Comparison of ENCODE assay signal across 1 cellular context in the genomic region with DNA sequence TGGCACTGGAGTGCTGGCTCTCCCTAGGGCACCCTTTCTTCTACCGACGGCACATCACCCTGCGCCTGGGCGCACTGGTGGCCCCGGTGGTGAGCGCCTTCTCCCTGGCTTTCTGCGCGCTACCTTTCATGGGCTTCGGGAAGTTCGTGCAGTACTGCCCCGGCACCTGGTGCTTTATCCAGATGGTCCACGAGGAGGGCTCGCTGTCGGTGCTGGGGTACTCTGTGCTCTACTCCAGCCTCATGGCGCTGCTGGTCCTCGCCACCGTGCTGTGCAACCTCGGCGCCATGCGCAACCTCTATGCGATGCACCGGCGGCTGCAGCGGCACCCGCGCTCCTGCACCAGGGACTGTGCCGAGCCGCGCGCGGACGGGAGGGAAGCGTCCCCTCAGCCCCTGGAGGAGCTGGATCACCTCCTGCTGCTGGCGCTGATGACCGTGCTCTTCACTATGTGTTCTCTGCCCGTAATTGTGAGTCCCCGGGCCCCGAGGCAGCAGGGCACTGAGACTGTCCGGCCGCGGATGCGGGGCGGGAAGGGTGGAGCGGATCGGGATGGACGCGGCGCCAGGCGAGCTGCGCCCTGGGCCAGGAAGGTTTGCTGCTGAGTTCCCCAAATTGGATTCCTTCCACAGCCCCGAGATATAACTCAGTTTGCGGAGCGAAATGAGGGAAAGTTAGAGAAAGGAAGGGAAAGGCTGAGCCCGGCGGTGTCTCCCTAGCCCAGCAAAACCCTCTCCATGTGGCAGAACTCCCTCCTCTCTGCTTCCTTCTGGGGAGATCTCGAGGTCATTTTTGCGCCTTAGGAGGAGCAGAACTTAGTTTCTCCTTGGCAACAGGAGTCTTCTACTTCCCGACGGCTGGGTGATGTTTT.
TF ChIP-seq lines count a peak whose summit lies in the region.

No MANE protein-coding gene starts in this region.

TF ChIP-seq in WTC11, 78 proteins besides CTCF, POLR2A, EP300 and RAD21 (continued from another document):
- TF ChIP-seq, protein P1, sequence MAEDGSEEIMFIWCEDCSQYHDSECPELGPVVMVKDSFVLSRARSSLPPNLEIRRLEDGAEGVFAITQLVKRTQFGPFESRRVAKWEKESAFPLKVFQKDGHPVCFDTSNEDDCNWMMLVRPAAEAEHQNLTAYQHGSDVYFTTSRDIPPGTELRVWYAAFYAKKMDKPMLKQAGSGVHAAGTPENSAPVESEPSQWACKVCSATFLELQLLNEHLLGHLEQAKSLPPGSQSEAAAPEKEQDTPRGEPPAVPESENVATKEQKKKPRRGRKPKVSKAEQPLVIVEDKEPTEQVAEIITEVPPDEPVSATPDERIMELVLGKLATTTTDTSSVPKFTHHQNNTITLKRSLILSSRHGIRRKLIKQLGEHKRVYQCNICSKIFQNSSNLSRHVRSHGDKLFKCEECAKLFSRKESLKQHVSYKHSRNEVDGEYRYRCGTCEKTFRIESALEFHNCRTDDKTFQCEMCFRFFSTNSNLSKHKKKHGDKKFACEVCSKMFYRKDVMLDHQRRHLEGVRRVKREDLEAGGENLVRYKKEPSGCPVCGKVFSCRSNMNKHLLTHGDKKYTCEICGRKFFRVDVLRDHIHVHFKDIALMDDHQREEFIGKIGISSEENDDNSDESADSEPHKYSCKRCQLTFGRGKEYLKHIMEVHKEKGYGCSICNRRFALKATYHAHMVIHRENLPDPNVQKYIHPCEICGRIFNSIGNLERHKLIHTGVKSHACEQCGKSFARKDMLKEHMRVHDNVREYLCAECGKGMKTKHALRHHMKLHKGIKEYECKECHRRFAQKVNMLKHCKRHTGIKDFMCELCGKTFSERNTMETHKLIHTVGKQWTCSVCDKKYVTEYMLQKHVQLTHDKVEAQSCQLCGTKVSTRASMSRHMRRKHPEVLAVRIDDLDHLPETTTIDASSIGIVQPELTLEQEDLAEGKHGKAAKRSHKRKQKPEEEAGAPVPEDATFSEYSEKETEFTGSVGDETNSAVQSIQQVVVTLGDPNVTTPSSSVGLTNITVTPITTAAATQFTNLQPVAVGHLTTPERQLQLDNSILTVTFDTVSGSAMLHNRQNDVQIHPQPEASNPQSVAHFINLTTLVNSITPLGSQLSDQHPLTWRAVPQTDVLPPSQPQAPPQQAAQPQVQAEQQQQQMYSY (CRISPR knock-in tag; IDR thresholded peaks at IDR 0.05), result peak; percentile 45
- no peak for TF ChIP-seq SOX15 (CRISPR knock-in tag; IDR thresholded peaks at IDR 0.05)
- TF ChIP-seq, protein P2, sequence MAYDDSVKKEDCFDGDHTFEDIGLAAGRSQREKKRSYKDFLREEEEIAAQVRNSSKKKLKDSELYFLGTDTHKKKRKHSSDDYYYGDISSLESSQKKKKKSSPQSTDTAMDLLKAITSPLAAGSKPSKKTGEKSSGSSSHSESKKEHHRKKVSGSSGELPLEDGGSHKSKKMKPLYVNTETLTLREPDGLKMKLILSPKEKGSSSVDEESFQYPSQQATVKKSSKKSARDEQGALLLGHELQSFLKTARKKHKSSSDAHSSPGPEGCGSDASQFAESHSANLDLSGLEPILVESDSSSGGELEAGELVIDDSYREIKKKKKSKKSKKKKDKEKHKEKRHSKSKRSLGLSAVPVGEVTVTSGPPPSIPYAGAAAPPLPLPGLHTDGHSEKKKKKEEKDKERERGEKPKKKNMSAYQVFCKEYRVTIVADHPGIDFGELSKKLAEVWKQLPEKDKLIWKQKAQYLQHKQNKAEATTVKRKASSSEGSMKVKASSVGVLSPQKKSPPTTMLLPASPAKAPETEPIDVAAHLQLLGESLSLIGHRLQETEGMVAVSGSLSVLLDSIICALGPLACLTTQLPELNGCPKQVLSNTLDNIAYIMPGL (CRISPR knock-in tag; IDR thresholded peaks at IDR 0.05), result peak; percentile 13; the same call in 1 of the 2 replicates
- TF ChIP-seq, protein P3, sequence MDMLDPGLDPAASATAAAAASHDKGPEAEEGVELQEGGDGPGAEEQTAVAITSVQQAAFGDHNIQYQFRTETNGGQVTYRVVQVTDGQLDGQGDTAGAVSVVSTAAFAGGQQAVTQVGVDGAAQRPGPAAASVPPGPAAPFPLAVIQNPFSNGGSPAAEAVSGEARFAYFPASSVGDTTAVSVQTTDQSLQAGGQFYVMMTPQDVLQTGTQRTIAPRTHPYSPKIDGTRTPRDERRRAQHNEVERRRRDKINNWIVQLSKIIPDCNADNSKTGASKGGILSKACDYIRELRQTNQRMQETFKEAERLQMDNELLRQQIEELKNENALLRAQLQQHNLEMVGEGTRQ (CRISPR knock-in tag; IDR thresholded peaks at IDR 0.05), result no peak
- TF ChIP-seq, protein P4, sequence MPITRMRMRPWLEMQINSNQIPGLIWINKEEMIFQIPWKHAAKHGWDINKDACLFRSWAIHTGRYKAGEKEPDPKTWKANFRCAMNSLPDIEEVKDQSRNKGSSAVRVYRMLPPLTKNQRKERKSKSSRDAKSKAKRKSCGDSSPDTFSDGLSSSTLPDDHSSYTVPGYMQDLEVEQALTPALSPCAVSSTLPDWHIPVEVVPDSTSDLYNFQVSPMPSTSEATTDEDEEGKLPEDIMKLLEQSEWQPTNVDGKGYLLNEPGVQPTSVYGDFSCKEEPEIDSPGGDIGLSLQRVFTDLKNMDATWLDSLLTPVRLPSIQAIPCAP (CRISPR knock-in tag; IDR thresholded peaks at IDR 0.05), result peak; percentile 84
- TF ChIP-seq NFE2L1 (CRISPR knock-in tag; IDR thresholded peaks at IDR 0.05), result peak; percentile 61; the same call in 1 of the 2 replicates
- TF ChIP-seq, protein P5, sequence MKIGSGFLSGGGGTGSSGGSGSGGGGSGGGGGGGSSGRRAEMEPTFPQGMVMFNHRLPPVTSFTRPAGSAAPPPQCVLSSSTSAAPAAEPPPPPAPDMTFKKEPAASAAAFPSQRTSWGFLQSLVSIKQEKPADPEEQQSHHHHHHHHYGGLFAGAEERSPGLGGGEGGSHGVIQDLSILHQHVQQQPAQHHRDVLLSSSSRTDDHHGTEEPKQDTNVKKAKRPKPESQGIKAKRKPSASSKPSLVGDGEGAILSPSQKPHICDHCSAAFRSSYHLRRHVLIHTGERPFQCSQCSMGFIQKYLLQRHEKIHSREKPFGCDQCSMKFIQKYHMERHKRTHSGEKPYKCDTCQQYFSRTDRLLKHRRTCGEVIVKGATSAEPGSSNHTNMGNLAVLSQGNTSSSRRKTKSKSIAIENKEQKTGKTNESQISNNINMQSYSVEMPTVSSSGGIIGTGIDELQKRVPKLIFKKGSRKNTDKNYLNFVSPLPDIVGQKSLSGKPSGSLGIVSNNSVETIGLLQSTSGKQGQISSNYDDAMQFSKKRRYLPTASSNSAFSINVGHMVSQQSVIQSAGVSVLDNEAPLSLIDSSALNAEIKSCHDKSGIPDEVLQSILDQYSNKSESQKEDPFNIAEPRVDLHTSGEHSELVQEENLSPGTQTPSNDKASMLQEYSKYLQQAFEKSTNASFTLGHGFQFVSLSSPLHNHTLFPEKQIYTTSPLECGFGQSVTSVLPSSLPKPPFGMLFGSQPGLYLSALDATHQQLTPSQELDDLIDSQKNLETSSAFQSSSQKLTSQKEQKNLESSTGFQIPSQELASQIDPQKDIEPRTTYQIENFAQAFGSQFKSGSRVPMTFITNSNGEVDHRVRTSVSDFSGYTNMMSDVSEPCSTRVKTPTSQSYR (CRISPR knock-in tag; IDR thresholded peaks at IDR 0.05), result 0 out of 2 replicates have a peak, but pooled peaks have one; percentile 27
- TF ChIP-seq, protein P6, sequence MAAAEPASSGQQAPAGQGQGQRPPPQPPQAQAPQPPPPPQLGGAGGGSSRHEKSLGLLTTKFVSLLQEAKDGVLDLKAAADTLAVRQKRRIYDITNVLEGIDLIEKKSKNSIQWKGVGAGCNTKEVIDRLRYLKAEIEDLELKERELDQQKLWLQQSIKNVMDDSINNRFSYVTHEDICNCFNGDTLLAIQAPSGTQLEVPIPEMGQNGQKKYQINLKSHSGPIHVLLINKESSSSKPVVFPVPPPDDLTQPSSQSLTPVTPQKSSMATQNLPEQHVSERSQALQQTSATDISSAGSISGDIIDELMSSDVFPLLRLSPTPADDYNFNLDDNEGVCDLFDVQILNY (CRISPR knock-in tag; IDR thresholded peaks at IDR 0.05), result peak; percentile 74; the same call in 1 of the 2 replicates
- TF ChIP-seq NR2C2 (CRISPR knock-in tag; IDR thresholded peaks at IDR 0.05), result no peak
- TF ChIP-seq ZNF317 (CRISPR knock-in tag; IDR thresholded peaks at IDR 0.05; ENCODE audit: borderline replicate concordance, low read depth), result no peak
- peak; percentile 91 for TF ChIP-seq ETV6 (CRISPR knock-in tag; IDR thresholded peaks at IDR 0.05)
- TF ChIP-seq, protein P7, sequence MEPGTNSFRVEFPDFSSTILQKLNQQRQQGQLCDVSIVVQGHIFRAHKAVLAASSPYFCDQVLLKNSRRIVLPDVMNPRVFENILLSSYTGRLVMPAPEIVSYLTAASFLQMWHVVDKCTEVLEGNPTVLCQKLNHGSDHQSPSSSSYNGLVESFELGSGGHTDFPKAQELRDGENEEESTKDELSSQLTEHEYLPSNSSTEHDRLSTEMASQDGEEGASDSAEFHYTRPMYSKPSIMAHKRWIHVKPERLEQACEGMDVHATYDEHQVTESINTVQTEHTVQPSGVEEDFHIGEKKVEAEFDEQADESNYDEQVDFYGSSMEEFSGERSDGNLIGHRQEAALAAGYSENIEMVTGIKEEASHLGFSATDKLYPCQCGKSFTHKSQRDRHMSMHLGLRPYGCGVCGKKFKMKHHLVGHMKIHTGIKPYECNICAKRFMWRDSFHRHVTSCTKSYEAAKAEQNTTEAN (CRISPR knock-in tag; IDR thresholded peaks at IDR 0.05), result peak; percentile 89
- TF ChIP-seq MYBL2 (CRISPR knock-in tag; IDR thresholded peaks at IDR 0.05), result peak; percentile 44; the same call in 1 of the 2 replicates
- TF ChIP-seq OVOL2 (CRISPR knock-in tag; IDR thresholded peaks at IDR 0.05; ENCODE audit: borderline replicate concordance), result no peak
- TF ChIP-seq FOXP1 (CRISPR knock-in tag; IDR thresholded peaks at IDR 0.05; ENCODE audit: borderline replicate concordance), result peak; percentile 90; the same call in 1 of the 2 replicates
- peak; percentile 17; the same call in 1 of the 2 replicates for TF ChIP-seq ZBTB21 (CRISPR knock-in tag; IDR thresholded peaks at IDR 0.05; ENCODE audit: borderline replicate concordance)
- TF ChIP-seq, protein P8, sequence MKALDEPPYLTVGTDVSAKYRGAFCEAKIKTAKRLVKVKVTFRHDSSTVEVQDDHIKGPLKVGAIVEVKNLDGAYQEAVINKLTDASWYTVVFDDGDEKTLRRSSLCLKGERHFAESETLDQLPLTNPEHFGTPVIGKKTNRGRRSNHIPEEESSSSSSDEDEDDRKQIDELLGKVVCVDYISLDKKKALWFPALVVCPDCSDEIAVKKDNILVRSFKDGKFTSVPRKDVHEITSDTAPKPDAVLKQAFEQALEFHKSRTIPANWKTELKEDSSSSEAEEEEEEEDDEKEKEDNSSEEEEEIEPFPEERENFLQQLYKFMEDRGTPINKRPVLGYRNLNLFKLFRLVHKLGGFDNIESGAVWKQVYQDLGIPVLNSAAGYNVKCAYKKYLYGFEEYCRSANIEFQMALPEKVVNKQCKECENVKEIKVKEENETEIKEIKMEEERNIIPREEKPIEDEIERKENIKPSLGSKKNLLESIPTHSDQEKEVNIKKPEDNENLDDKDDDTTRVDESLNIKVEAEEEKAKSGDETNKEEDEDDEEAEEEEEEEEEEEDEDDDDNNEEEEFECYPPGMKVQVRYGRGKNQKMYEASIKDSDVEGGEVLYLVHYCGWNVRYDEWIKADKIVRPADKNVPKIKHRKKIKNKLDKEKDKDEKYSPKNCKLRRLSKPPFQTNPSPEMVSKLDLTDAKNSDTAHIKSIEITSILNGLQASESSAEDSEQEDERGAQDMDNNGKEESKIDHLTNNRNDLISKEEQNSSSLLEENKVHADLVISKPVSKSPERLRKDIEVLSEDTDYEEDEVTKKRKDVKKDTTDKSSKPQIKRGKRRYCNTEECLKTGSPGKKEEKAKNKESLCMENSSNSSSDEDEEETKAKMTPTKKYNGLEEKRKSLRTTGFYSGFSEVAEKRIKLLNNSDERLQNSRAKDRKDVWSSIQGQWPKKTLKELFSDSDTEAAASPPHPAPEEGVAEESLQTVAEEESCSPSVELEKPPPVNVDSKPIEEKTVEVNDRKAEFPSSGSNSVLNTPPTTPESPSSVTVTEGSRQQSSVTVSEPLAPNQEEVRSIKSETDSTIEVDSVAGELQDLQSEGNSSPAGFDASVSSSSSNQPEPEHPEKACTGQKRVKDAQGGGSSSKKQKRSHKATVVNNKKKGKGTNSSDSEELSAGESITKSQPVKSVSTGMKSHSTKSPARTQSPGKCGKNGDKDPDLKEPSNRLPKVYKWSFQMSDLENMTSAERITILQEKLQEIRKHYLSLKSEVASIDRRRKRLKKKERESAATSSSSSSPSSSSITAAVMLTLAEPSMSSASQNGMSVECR (CRISPR knock-in tag; IDR thresholded peaks at IDR 0.05; ENCODE audit: borderline replicate concordance), result 0 out of 2 replicates have a peak, but pooled peaks have one; percentile 14
- TF ChIP-seq, protein P9, sequence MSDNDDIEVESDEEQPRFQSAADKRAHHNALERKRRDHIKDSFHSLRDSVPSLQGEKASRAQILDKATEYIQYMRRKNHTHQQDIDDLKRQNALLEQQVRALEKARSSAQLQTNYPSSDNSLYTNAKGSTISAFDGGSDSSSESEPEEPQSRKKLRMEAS (CRISPR knock-in tag; IDR thresholded peaks at IDR 0.05), result peak; percentile 65; the same call in 1 of the 2 replicates
- TF ChIP-seq ZNF121 (CRISPR knock-in tag; IDR thresholded peaks at IDR 0.05), result peak; percentile 76
- no peak for TF ChIP-seq MXD4 (CRISPR knock-in tag; IDR thresholded peaks at IDR 0.05; ENCODE audit: borderline replicate concordance)
- TF ChIP-seq HMGA2 (CRISPR knock-in tag; IDR thresholded peaks at IDR 0.05), result no peak
- TF ChIP-seq SP1 (CRISPR knock-in tag; conservative IDR thresholded peaks at IDR 0.05), result peak; percentile 38; the same call in 1 of the 2 replicates
- TF ChIP-seq RELA (CRISPR knock-in tag; IDR thresholded peaks at IDR 0.05; ENCODE audit: borderline replicate concordance), result no peak
- TF ChIP-seq, protein P10, sequence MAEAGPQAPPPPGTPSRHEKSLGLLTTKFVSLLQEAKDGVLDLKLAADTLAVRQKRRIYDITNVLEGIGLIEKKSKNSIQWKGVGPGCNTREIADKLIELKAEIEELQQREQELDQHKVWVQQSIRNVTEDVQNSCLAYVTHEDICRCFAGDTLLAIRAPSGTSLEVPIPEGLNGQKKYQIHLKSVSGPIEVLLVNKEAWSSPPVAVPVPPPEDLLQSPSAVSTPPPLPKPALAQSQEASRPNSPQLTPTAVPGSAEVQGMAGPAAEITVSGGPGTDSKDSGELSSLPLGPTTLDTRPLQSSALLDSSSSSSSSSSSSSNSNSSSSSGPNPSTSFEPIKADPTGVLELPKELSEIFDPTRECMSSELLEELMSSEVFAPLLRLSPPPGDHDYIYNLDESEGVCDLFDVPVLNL (CRISPR knock-in tag; IDR thresholded peaks at IDR 0.05; ENCODE audit: borderline replicate concordance, low read depth), result peak; percentile 73; the same call in 1 of the 2 replicates
- peak; percentile 83; the same call in 1 of the 2 replicates for TF ChIP-seq TP53 (CRISPR knock-in tag; IDR thresholded peaks at IDR 0.05)
- TF ChIP-seq TEAD1 (CRISPR knock-in tag; IDR thresholded peaks at IDR 0.05), result no peak; the same call in none of the 2 replicates
- TF ChIP-seq TCF7 (CRISPR knock-in tag; IDR thresholded peaks at IDR 0.05; ENCODE audit: low read depth), result peak; percentile 61; the same call in 1 of the 2 replicates
- TF ChIP-seq FOXK1 (CRISPR knock-in tag; IDR thresholded peaks at IDR 0.05), result peak; percentile 73; the same call in 1 of the 2 replicates
- TF ChIP-seq ATF1 (CRISPR knock-in tag; IDR thresholded peaks at IDR 0.05), result 0 out of 2 replicates have a peak, but pooled peaks have one; percentile 53
- no peak for TF ChIP-seq KAT7 (CRISPR knock-in tag; IDR thresholded peaks at IDR 0.05; ENCODE audit: borderline replicate concordance)
- TF ChIP-seq SMAD3 (CRISPR knock-in tag; IDR thresholded peaks at IDR 0.05; ENCODE audit: borderline replicate concordance), result no peak
